ENCODE assay signal across 1 cellular context in genomic region chr2:240876475-240877251, GRCh38.
TF ChIP-seq lines count a peak whose summit lies in the region.

No MANE protein-coding gene starts in this region.

TF ChIP-seq in HepG2, 621 proteins besides CTCF, POLR2A, EP300 and RAD21 (continued from another document and continues in another):
- TF ChIP-seq GLMP (CRISPR knock-in tag; IDR thresholded peaks at IDR 0.05; ENCODE audit: borderline replicate concordance): no peak
- peak; percentile 63; the same call in 1 of the 2 replicates for TF ChIP-seq ZBTB38 (CRISPR knock-in tag; IDR thresholded peaks at IDR 0.05)
- TF ChIP-seq MED1 (CRISPR knock-in tag; IDR thresholded peaks at IDR 0.05): peak; percentile 92
- TF ChIP-seq SALL2 (CRISPR knock-in tag; IDR thresholded peaks at IDR 0.05): 0 out of 2 replicates have a peak, but pooled peaks have one; percentile 52
- TF ChIP-seq YY1 (IDR thresholded peaks at IDR 0.05; ENCODE audit: insufficient read depth, insufficient replicate concordance, low read depth, low read length): peak; percentile 79
- no peak for TF ChIP-seq ZBTB2 (CRISPR knock-in tag; IDR thresholded peaks at IDR 0.05; ENCODE audit: low read depth)
- peak; percentile 78; the same call in 1 of the 2 replicates for TF ChIP-seq ZNF205 (CRISPR knock-in tag; IDR thresholded peaks at IDR 0.05)
- peak; percentile 86; the same call in 1 of the 2 replicates for TF ChIP-seq BRD4 (CRISPR knock-in tag; IDR thresholded peaks at IDR 0.05)
- peak; percentile 87; the same call in 1 of the 2 replicates for TF ChIP-seq THAP9 (CRISPR knock-in tag; IDR thresholded peaks at IDR 0.05; ENCODE audit: borderline replicate concordance)
- TF ChIP-seq DPF2 (CRISPR knock-in tag; IDR thresholded peaks at IDR 0.05; ENCODE audit: borderline replicate concordance, low read depth): peak; percentile 78; the same call in 1 of the 2 replicates
- TF ChIP-seq ZSCAN9 (CRISPR knock-in tag; IDR thresholded peaks at IDR 0.05; ENCODE audit: borderline replicate concordance): peak; percentile 89; the same call in 1 of the 2 replicates
- no peak for TF ChIP-seq ZNF780A (CRISPR knock-in tag; IDR thresholded peaks at IDR 0.05)
- 0 out of 2 replicates have a peak, but pooled peaks have one; percentile 35 for TF ChIP-seq NFKBIZ (CRISPR knock-in tag; IDR thresholded peaks at IDR 0.05)
- peak; percentile 40 for TF ChIP-seq HNRNPLL (IDR thresholded peaks at IDR 0.05; ENCODE audit: low read depth, low read length, poor library complexity, severe bottlenecking)
- no peak; the same call in 1 of the 2 replicates for TF ChIP-seq AKAP8 (CRISPR knock-in tag; IDR thresholded peaks at IDR 0.05)
- no peak for TF ChIP-seq ZNF138 (CRISPR knock-in tag; IDR thresholded peaks at IDR 0.05; ENCODE audit: low read depth)
- TF ChIP-seq ISX (CRISPR knock-in tag; conservative IDR thresholded peaks at IDR 0.05): no peak
- no peak for TF ChIP-seq ZNF136 (CRISPR knock-in tag; IDR thresholded peaks at IDR 0.05; ENCODE audit: low read depth)
- peak; percentile 94 for TF ChIP-seq ZNF619 (CRISPR knock-in tag; IDR thresholded peaks at IDR 0.05)
- TF ChIP-seq FOXC1 (CRISPR knock-in tag; IDR thresholded peaks at IDR 0.05; ENCODE audit: borderline replicate concordance): peak; percentile 65
- no peak for TF ChIP-seq JARID2 (CRISPR knock-in tag; IDR thresholded peaks at IDR 0.05; ENCODE audit: insufficient replicate concordance)
- no peak; the same call in 1 of the 2 replicates for TF ChIP-seq HOXD1 (CRISPR knock-in tag; IDR thresholded peaks at IDR 0.05)
- peak; percentile 79; the same call in 1 of the 2 replicates for TF ChIP-seq SNAPC2 (CRISPR knock-in tag; IDR thresholded peaks at IDR 0.05)
- TF ChIP-seq MTF2 (CRISPR knock-in tag; IDR thresholded peaks at IDR 0.05; ENCODE audit: borderline replicate concordance): 0 out of 2 replicates have a peak, but pooled peaks have one; percentile 18
- no peak for TF ChIP-seq REXO4 (CRISPR knock-in tag; IDR thresholded peaks at IDR 0.05; ENCODE audit: borderline replicate concordance)
- peak; percentile 61; the same call in 1 of the 2 replicates for TF ChIP-seq ZNF337 (CRISPR knock-in tag; IDR thresholded peaks at IDR 0.05; ENCODE audit: borderline replicate concordance, low read depth)
- peak; percentile 84 for TF ChIP-seq RXRA (CRISPR knock-in tag; IDR thresholded peaks at IDR 0.05)
- no peak for TF ChIP-seq ZNF484 (CRISPR knock-in tag; IDR thresholded peaks at IDR 0.05; ENCODE audit: borderline replicate concordance, low read depth)
- no peak; the same call in none of the 2 replicates for TF ChIP-seq BCL3 (CRISPR knock-in tag; IDR thresholded peaks at IDR 0.05)
- no peak for TF ChIP-seq ZKSCAN5 (CRISPR knock-in tag; IDR thresholded peaks at IDR 0.05)
- TF ChIP-seq ZNF552 (CRISPR knock-in tag; IDR thresholded peaks at IDR 0.05; ENCODE audit: borderline replicate concordance): 0 out of 2 replicates have a peak, but pooled peaks have one; percentile 63
- TF ChIP-seq ZBTB37 (CRISPR knock-in tag; IDR thresholded peaks at IDR 0.05): no peak
- peak; percentile 97; the same call in 1 of the 2 replicates for TF ChIP-seq ZNF354B (CRISPR knock-in tag; IDR thresholded peaks at IDR 0.05)
- TF ChIP-seq ZNF333 (CRISPR knock-in tag; IDR thresholded peaks at IDR 0.05; ENCODE audit: borderline replicate concordance): no peak; the same call in 1 of the 2 replicates
- peak; percentile 86; the same call in 1 of the 2 replicates for TF ChIP-seq NFKB2 (CRISPR knock-in tag; IDR thresholded peaks at IDR 0.05; ENCODE audit: borderline replicate concordance)
- no peak; the same call in 1 of the 2 replicates for TF ChIP-seq GTF3A (CRISPR knock-in tag; conservative IDR thresholded peaks at IDR 0.05)
- TF ChIP-seq ZNF557 (CRISPR knock-in tag; IDR thresholded peaks at IDR 0.05): no peak
- no peak for TF ChIP-seq CHD2 (IDR thresholded peaks at IDR 0.05; ENCODE audit: low read depth, low read length)
- TF ChIP-seq ZNF75D (CRISPR knock-in tag; IDR thresholded peaks at IDR 0.05; ENCODE audit: borderline replicate concordance): no peak
- TF ChIP-seq ZNF772 (CRISPR knock-in tag; IDR thresholded peaks at IDR 0.05): no peak; the same call in 1 of the 2 replicates
- TF ChIP-seq CSRNP2 (CRISPR knock-in tag; conservative IDR thresholded peaks at IDR 0.05; ENCODE audit: low read depth): no peak
- TF ChIP-seq NR2F1 (CRISPR knock-in tag; IDR thresholded peaks at IDR 0.05): peak in 1 of 2 experiments; percentile 57; a peak in 3 of 4 replicates
- TF ChIP-seq ZC3H4 (CRISPR knock-in tag; IDR thresholded peaks at IDR 0.05; ENCODE audit: borderline replicate concordance): no peak; the same call in 1 of the 2 replicates
- peak; percentile 81 for TF ChIP-seq GATAD1 (CRISPR knock-in tag; IDR thresholded peaks at IDR 0.05)
- no peak for TF ChIP-seq RORA (CRISPR knock-in tag; IDR thresholded peaks at IDR 0.05)
- no peak for TF ChIP-seq TRIM22 (IDR thresholded peaks at IDR 0.05)
- peak; percentile 79; the same call in 1 of the 2 replicates for TF ChIP-seq RFXAP (CRISPR knock-in tag; IDR thresholded peaks at IDR 0.05; ENCODE audit: borderline replicate concordance)
- TF ChIP-seq ZNF180 (CRISPR knock-in tag; IDR thresholded peaks at IDR 0.05; ENCODE audit: borderline replicate concordance, low read depth): no peak
- no peak for TF ChIP-seq ZNF562 (CRISPR knock-in tag; IDR thresholded peaks at IDR 0.05; ENCODE audit: borderline replicate concordance)
- TF ChIP-seq ZNF746 (CRISPR knock-in tag; IDR thresholded peaks at IDR 0.05): peak; percentile 91
- peak; percentile 33; the same call in 1 of the 2 replicates for TF ChIP-seq ZNF143 (CRISPR knock-in tag; IDR thresholded peaks at IDR 0.05)
- no peak for TF ChIP-seq TEF (CRISPR knock-in tag; IDR thresholded peaks at IDR 0.05)
- peak; percentile 87 for TF ChIP-seq ZNF709 (CRISPR knock-in tag; IDR thresholded peaks at IDR 0.05)
- TF ChIP-seq IKZF1 (IDR thresholded peaks at IDR 0.05): no peak
- TF ChIP-seq GPN1 (CRISPR knock-in tag; IDR thresholded peaks at IDR 0.05; ENCODE audit: borderline replicate concordance): no peak
